ENCODE assay signal across 12 cellular contexts in the genomic region with DNA sequence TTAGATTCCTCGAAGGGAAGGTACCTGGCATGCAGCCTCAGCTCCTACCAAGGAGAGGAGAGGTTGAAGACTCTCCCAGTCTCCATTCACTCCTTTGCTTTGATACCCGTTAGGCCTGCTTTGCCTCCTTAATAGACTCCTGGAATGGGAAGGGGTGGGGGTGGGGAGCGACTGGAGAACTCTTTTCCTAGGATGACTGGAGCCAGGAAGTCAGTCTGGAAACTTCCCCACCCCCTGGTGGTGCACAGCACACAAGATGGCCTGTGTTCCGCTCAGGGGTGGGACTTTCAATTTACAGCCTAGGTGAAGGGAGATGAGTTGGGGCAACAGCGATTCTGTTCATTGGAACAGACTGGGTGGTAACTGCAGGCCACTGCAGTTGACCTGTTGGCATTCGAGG. TPM values are rescaled to one million over a fixed set of nuclear protein-coding genes. Genes with fewer than 3 reads are reported as not detected.
DNase-seq lines count a peak whose midpoint lies in the region; ATAC-seq and TF ChIP-seq lines count a peak whose summit lies in the region.
"Had no signal": no experiment of that assay in that cellular context is flagged by ENCODE, and none has a peak within 500 bp of the region (broad histone marks: within the 10 kb centered on the region; RNA-seq: fewer than 3 reads in every experiment).

No MANE protein-coding gene starts in this region.

- H3K27ac ChIP-seq in brain microvascular endothelial cell, result no peak overlapping the region

- TF ChIP-seq CTCF in LNCAP (IDR thresholded peaks at IDR 0.05) (peak; percentile 39; the same call in 1 of the 2 replicates), brain microvascular endothelial cell (IDR thresholded peaks at IDR 0.05; ENCODE audit: low read depth, low read length, missing control alignments) (peak; percentile 56), neural crest cell (conservative IDR thresholded peaks at IDR 0.05) (peak; percentile 49)

- peak overlapping the region; percentile 88 for H3K27ac Mint-ChIP-seq in neural crest cell (ENCODE audit: unreplicated experiment)
- no peak overlapping the region for H3K27ac Mint-ChIP-seq in activated naive CD8-positive, alpha-beta T cell treated with anti-CD3 and anti-CD28 coated beads, Interleukin-2, amount 50 U/mL, for 24 hours

- H3K36me3 ChIP-seq in brain microvascular endothelial cell (replicated peaks), result peaks cover 3% of the 10 kb centered on the region

- H3K27me3 ChIP-seq in brain microvascular endothelial cell (replicated peaks), result no peaks in the 10 kb centered on the region
- H3K27me3 ChIP-seq: sigmoid colon had no signal

- ATAC-seq in activated naive CD8-positive, alpha-beta T cell treated with anti-CD3 and anti-CD28 coated beads, Interleukin-2, amount 50 U/mL, for 24 hours, result no peak

- H3K9me3 Mint-ChIP-seq in neural crest cell, result no peaks in the 10 kb centered on the region
- H3K9me3 Mint-ChIP-seq in activated naive CD8-positive, alpha-beta T cell treated with anti-CD3 and anti-CD28 coated beads, Interleukin-2, amount 50 U/mL, for 24 hours, result no peaks in the 10 kb centered on the region

- DNase-seq in Daoy (ENCODE audit: low read depth) (peak; percentile 19), brain microvascular endothelial cell (no peak), neural crest cell (ENCODE audit: low read depth, low spot score) (peak; percentile 28), amniotic stem cell (lab: John Stamatoyannopoulos, UW) (no peak), NCI-H187 (lab: John Stamatoyannopoulos, UW) (no peak)
- no peak for DNase-seq in central memory CD4-positive, alpha-beta T cell
- DNase-seq in activated naive CD8-positive, alpha-beta T cell treated with anti-CD3 and anti-CD28 coated beads, Interleukin-2, amount 50 U/mL, for 24 hours, result no peak
- DNase-seq: aorta, foreskin melanocyte, NCI-H2081 treated with DMSO at 0.1 percent for 48 hours, sigmoid colon had no signal

- in situ Hi-C loops in brain microvascular endothelial cell (cut with HindIII; ENCODE audit: low pct_ligation_motif_present, low sequenced_read_pairs), result no loop called here

- peaks cover 3% of the 10 kb centered on the region for H3K36me3 Mint-ChIP-seq in neural crest cell (ENCODE audit: low read depth)
- H3K36me3 Mint-ChIP-seq in activated naive CD8-positive, alpha-beta T cell treated with anti-CD3 and anti-CD28 coated beads, Interleukin-2, amount 50 U/mL, for 24 hours (ENCODE audit: low read depth), result peaks cover 10% of the 10 kb centered on the region

- H3K4me1 Mint-ChIP-seq in neural crest cell, result no peaks in the 10 kb centered on the region
- no peaks in the 10 kb centered on the region for H3K4me1 Mint-ChIP-seq in activated naive CD8-positive, alpha-beta T cell treated with anti-CD3 and anti-CD28 coated beads, Interleukin-2, amount 50 U/mL, for 24 hours

- no peaks in the 10 kb centered on the region for H3K27me3 Mint-ChIP-seq in neural crest cell (ENCODE audit: low read depth)
- H3K27me3 Mint-ChIP-seq in activated naive CD8-positive, alpha-beta T cell treated with anti-CD3 and anti-CD28 coated beads, Interleukin-2, amount 50 U/mL, for 24 hours, result no peaks in the 10 kb centered on the region

- H3K4me3 ChIP-seq in brain microvascular endothelial cell (ENCODE audit: low read depth, low read length), result no peak overlapping the region
- H3K4me3 ChIP-seq: sigmoid colon had no signal

- no peak overlapping the region for H3K4me3 Mint-ChIP-seq in neural crest cell
- H3K4me3 Mint-ChIP-seq in activated naive CD8-positive, alpha-beta T cell treated with anti-CD3 and anti-CD28 coated beads, Interleukin-2, amount 50 U/mL, for 24 hours, result no peak overlapping the region

RNA-seq across cellular contexts. Expression of gene CELF6, which starts 21.4 kb away (rescaled TPM):
- total RNA-seq in Daoy (2014; rRNA removed; shearing (Covaris generic)), result 0.40 and 0.57 TPM in 2 replicates
- total RNA-seq in neural crest cell, result 1.1 and 1.3 TPM in 2 replicates

RNA-seq across cellular contexts. Expression of gene HEXA, which starts 34.5 kb away (rescaled TPM):
- 46.7 and 49.1 TPM in 2 replicates for total RNA-seq in Daoy (2014; rRNA removed; shearing (Covaris generic))
- total RNA-seq in neural crest cell, result 59.3 and 63.2 TPM in 2 replicates

RNA-seq across cellular contexts. Expression of gene TMEM202, which starts 56.7 kb away (rescaled TPM):
- total RNA-seq in Daoy (2014; rRNA removed; shearing (Covaris generic)), result not detected in 2 replicates
- not detected in 2 replicates for total RNA-seq in neural crest cell
- total RNA-seq: aorta, sigmoid colon had no signal

Comparison
In these comparisons a context has a peak if more than half of its experiments do, and no peak if none do; other contexts are left out.
1. DNase-seq: peak in Daoy (single experiment) and neural crest cell (single experiment); none in brain microvascular endothelial cell (single experiment), amniotic stem cell (single experiment), NCI-H187 (0 of 2), central memory CD4-positive, alpha-beta T cell (single experiment) and activated naive CD8-positive, alpha-beta T cell treated with anti-CD3 and anti-CD28 coated beads, Interleukin-2, amount 50 U/mL, for 24 hours (single experiment).
2. Peak in every context shown above with its lines, with median percentiles within 50 percentile points of each other: CTCF ChIP-seq.